In the genomic region with DNA sequence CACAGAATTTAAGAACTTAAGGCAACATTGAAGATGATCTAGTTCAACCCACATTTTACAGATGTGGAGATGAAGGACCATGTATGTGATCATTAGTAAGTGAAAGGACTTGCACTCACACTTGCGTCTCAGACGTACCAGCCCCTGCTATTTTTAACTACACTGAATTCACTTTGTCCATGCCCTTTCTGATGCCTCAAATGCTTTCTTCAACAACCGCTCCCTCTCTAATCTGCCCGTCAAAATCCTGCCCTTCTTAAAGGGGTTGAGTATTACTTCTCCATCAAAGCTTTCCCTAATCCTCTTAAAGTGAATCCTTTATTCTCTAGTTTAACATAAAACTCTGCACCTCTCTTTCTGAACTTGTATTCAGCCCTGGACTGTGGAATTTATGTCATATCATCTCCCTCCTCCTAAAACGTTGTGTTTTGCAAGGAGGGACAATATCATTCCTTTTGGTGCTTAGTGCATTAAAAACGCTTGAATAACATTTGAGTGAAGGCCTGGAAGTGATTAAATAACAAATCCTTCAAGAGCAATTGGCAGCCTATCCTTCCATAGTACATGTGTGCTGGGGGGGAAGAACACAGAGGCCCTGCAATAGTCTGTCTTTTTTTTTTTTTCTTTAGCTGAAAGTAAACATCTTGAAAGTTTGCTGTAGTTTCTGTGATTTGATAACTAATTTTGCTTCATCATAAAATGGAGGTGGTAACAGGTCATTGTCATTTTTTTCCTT, we compare ENCODE assay signal across 14 cellular contexts.
"Had no signal": no experiment of that assay in that cellular context is flagged by ENCODE, and none has a peak within 500 bp of the region (broad histone marks: within the 10 kb centered on the region; RNA-seq: fewer than 3 reads in every experiment).

No MANE protein-coding gene starts in this region.

- H3K4me3 ChIP-seq: gastrocnemius medialis, heart left ventricle, lower lobe of right lung, pancreas, tibial artery, vagina had no signal

- H3K27me3 ChIP-seq: gastrocnemius medialis, heart left ventricle, pancreas, tibial artery, vagina had no signal

- ATAC-seq: activated T-helper 17 cell treated with anti-CD3 and anti-CD28 coated beads, Interleukin-2, amount 50 U/mL, for 72 hours; gastrocnemius medialis; lower lobe of right lung; pancreas; stimulated activated naive B cell treated with anti-CD40 and anti-IgM and Interleukin-4, amounts not matched to agents 10 μg/mL and 1 μg/mL and 100 μg/mL, for 72 hours had no signal

- FAIRE-seq: astrocyte, endothelial cell of umbilical vein, pancreas had no signal

- H3K36me3 ChIP-seq: gastrocnemius medialis, heart left ventricle, lower lobe of right lung, pancreas, tibial artery, vagina had no signal

- H3K9me3 Mint-ChIP-seq: activated naive CD4-positive, alpha-beta T cell treated with anti-CD3 and anti-CD28 coated beads, Interleukin-2, amount 10 ng/mL, durations not matched to agents 7 days and 5 days had no signal

- H3K27ac Mint-ChIP-seq: activated naive CD4-positive, alpha-beta T cell treated with anti-CD3 and anti-CD28 coated beads, Interleukin-2, amount 10 ng/mL, durations not matched to agents 7 days and 5 days; activated T-helper 17 cell treated with anti-CD3 and anti-CD28 coated beads, Interleukin-2, amount 50 U/mL, for 72 hours; stimulated activated naive B cell treated with anti-CD40 and anti-IgM and Interleukin-4, amounts not matched to agents 10 μg/mL and 1 μg/mL and 100 μg/mL, for 72 hours had no signal

- H3K27ac ChIP-seq: gastrocnemius medialis, heart left ventricle, lower lobe of right lung, pancreas, tibial artery, vagina, VCaP had no signal

- DNase-seq: activated CD4-positive, alpha-beta T cell treated with anti-CD3 and anti-CD28 coated beads, Interleukin-2, amount 50 U/mL, for 48 hours; activated naive CD4-positive, alpha-beta T cell treated with anti-CD3 and anti-CD28 coated beads, Interleukin-2, amount 10 ng/mL, durations not matched to agents 7 days and 5 days; gastrocnemius medialis; heart left ventricle; lower lobe of right lung; pancreas; stimulated activated CD4-positive, alpha-beta T cell treated with anti-CD3 and anti-CD28 coated beads, Interleukin-2, amount 100 ng/mL, for 48 hours; stimulated activated naive B cell treated with anti-CD40 and anti-IgM and Interleukin-4, amounts not matched to agents 10 μg/mL and 1 μg/mL and 100 μg/mL, for 72 hours; tibial artery had no signal

- H3K27me3 Mint-ChIP-seq: activated naive CD4-positive, alpha-beta T cell treated with anti-CD3 and anti-CD28 coated beads, Interleukin-2, amount 10 ng/mL, durations not matched to agents 7 days and 5 days; activated T-helper 17 cell treated with anti-CD3 and anti-CD28 coated beads, Interleukin-2, amount 50 U/mL, for 72 hours; stimulated activated naive B cell treated with anti-CD40 and anti-IgM and Interleukin-4, amounts not matched to agents 10 μg/mL and 1 μg/mL and 100 μg/mL, for 72 hours had no signal

- H3K4me1 ChIP-seq: gastrocnemius medialis, heart left ventricle, lower lobe of right lung, pancreas, vagina had no signal

- H3K4me3 Mint-ChIP-seq: activated naive CD4-positive, alpha-beta T cell treated with anti-CD3 and anti-CD28 coated beads, Interleukin-2, amount 10 ng/mL, durations not matched to agents 7 days and 5 days; activated T-helper 17 cell treated with anti-CD3 and anti-CD28 coated beads, Interleukin-2, amount 50 U/mL, for 72 hours; stimulated activated naive B cell treated with anti-CD40 and anti-IgM and Interleukin-4, amounts not matched to agents 10 μg/mL and 1 μg/mL and 100 μg/mL, for 72 hours had no signal

- H3K36me3 Mint-ChIP-seq: activated naive CD4-positive, alpha-beta T cell treated with anti-CD3 and anti-CD28 coated beads, Interleukin-2, amount 10 ng/mL, durations not matched to agents 7 days and 5 days; stimulated activated naive B cell treated with anti-CD40 and anti-IgM and Interleukin-4, amounts not matched to agents 10 μg/mL and 1 μg/mL and 100 μg/mL, for 72 hours had no signal

- H3K4me1 Mint-ChIP-seq: activated naive CD4-positive, alpha-beta T cell treated with anti-CD3 and anti-CD28 coated beads, Interleukin-2, amount 10 ng/mL, durations not matched to agents 7 days and 5 days; activated T-helper 17 cell treated with anti-CD3 and anti-CD28 coated beads, Interleukin-2, amount 50 U/mL, for 72 hours; stimulated activated naive B cell treated with anti-CD40 and anti-IgM and Interleukin-4, amounts not matched to agents 10 μg/mL and 1 μg/mL and 100 μg/mL, for 72 hours had no signal

- H3K9me3 ChIP-seq: gastrocnemius medialis, pancreas, vagina had no signal
